ENCODE assay signal across 9 cellular contexts in genomic region chr1:155017946-155018316, GRCh38. TPM values are rescaled to one million over a fixed set of nuclear protein-coding genes. Genes with fewer than 3 reads are reported as not detected.
DNase-seq lines count a peak whose midpoint lies in the region; ATAC-seq and TF ChIP-seq lines count a peak whose summit lies in the region.
"Had no signal": no experiment of that assay in that cellular context is flagged by ENCODE, and none has a peak within 500 bp of the region (broad histone marks: within the 10 kb centered on the region; RNA-seq: fewer than 3 reads in every experiment).

No MANE protein-coding gene starts in this region.

- H3K36me3 ChIP-seq in mammary epithelial cell (ENCODE audit: insufficient read depth, low read length): no peaks in the 10 kb centered on the region

- no peaks in the 10 kb centered on the region for H3K27me3 Mint-ChIP-seq in CD4-positive, alpha-beta T cell
- no peaks in the 10 kb centered on the region for H3K27me3 Mint-ChIP-seq in natural killer cell (ENCODE audit: low read depth in 2 of 2)

- intact Hi-C loops in CD4-positive, alpha-beta T cell (cut with DNase I, micrococcal nuclease): loop anchor here (1.0 to 5.0 kb wide), 11 partner anchors 17 to 461 kb away; partner anchors contain the start of genes CKS1B (in 1 of the 2), FLAD1 (in 1 of the 2) and UBE2Q1 (in 1 of the 2)
- intact Hi-C loops in mammary epithelial cell (cut with micrococcal nuclease) (loop anchor here (1.0 to 5.0 kb wide), 6 partner anchors 16 to 536 kb away; partner anchors contain the start of genes PYGO2 and ZBTB7B), natural killer cell (cut with micrococcal nuclease) (loop anchor here (1.0 to 2.0 kb wide), 5 partner anchors 43 to 459 kb away; partner anchors contain the start of genes CKS1B and UBE2Q1), lower leg skin (cut with DNase I; ENCODE audit: low total_unique reads) (loop anchor here (10.0 kb wide), 1 partner anchor 53 kb away; the partner anchor contains the start of gene PYGO2)

- H3K9ac ChIP-seq in mammary epithelial cell (ENCODE audit: insufficient read depth, low read length): no peak overlapping the region

- H3K9me3 ChIP-seq in CD4-positive, alpha-beta T cell (ENCODE audit: control insufficient read depth, low read length): no peaks in the 10 kb centered on the region
- H3K9me3 ChIP-seq in mammary epithelial cell (replicated peaks; ENCODE audit: insufficient read depth, low read length): no peaks in the 10 kb centered on the region
- H3K9me3 ChIP-seq: right lobe of liver had no signal

- H3K4me3 Mint-ChIP-seq in CD4-positive, alpha-beta T cell: peak overlapping the region; percentile 67
- peak overlapping the region; percentile 52 for H3K4me3 Mint-ChIP-seq in natural killer cell

- TF ChIP-seq POLR2A in lower leg skin (IDR thresholded peaks at IDR 0.05): no peak

- H3K4me1 ChIP-seq in mammary epithelial cell (ENCODE audit: insufficient read depth, low read length): peaks cover 27% of the 10 kb centered on the region

- peaks cover 5% of the 10 kb centered on the region for H3K79me2 ChIP-seq in mammary epithelial cell (ENCODE audit: insufficient read depth, low read length)

- ATAC-seq in CD4-positive, alpha-beta T cell (ENCODE audit: poor library complexity): no peak
- ATAC-seq in HG03432 (IDR thresholded peaks at IDR 0.05; ENCODE audit: unreplicated experiment) (peak; percentile 8), natural killer cell (peak in 1 of 3 donors; percentile 1), HG03175 (IDR thresholded peaks at IDR 0.05; ENCODE audit: unreplicated experiment) (no peak)

- CTCF ChIA-PET in CD4-positive, alpha-beta T cell (lab: Charles Lee): interaction anchor here (0.5 to 9.7 kb wide), 39 partner anchors 11 to 1688 kb away, joined by 3 to 159 read pairs (median 6); partner anchors contain the start of genes ADAM15, CKS1B, FLAD1 and KRTCAP2
- CTCF ChIA-PET in mammary epithelial cell (lab: Charles Lee; ENCODE audit: low non-redundant PET): interaction anchor here (1.0 kb wide), 1 partner anchor 27 kb away, joined by 4 read pairs; no protein-coding TSS in a partner anchor

- BruUV-seq in mammary epithelial cell (replicated peaks; lab: Mats Ljungman, UMichigan): TSS peak; percentile 15

- no peak for DNase-seq in CD4-positive, alpha-beta T cell
- DNase-seq in mammary epithelial cell (no peak), natural killer cell (no peak), lower leg skin (ENCODE audit: low spot score in 2 of 2) (no peak), epidermal melanocyte (ENCODE audit: insufficient read length, low spot score) (no peak), NCI-H128 (lab: John Stamatoyannopoulos, UW; ENCODE audit: unreplicated experiment) (no peak)

- H4K20me1 ChIP-seq in mammary epithelial cell (ENCODE audit: insufficient read depth, low read length): no peaks in the 10 kb centered on the region

- TF ChIP-seq CTCF in CD4-positive, alpha-beta T cell (IDR thresholded peaks at IDR 0.05): no peak
- TF ChIP-seq CTCF in mammary epithelial cell (conservative IDR thresholded peaks at IDR 0.05 in 1 of 2, IDR thresholded peaks at IDR 0.05 in 1 of 2; ENCODE audit: extremely low read depth in 1 of 2, insufficient read depth in 1 of 2, low read depth in 1 of 2, low read length in 2 of 2): no peak
- no peak for TF ChIP-seq CTCF in natural killer cell (IDR thresholded peaks at IDR 0.05)
- TF ChIP-seq CTCF in lower leg skin (IDR thresholded peaks at IDR 0.05): no peak

- WGBS in mammary epithelial cell (ENCODE audit: low coverage, missing lambda C conversion rate): 50% methylated on average over 2 of the region's 6 CpGs
- 25 to 30% methylated on average over 6 of the region's 6 CpGs for WGBS in lower leg skin, 2 donors

- H3K27me3 ChIP-seq in CD4-positive, alpha-beta T cell (ENCODE audit: control insufficient read depth, insufficient read depth, low read length): no peaks in the 10 kb centered on the region
- H3K27me3 ChIP-seq in mammary epithelial cell (ENCODE audit: insufficient read depth, low read length): no peaks in the 10 kb centered on the region
- H3K27me3 ChIP-seq: right lobe of liver had no signal

- dilution Hi-C loops in mammary epithelial cell (cut with HindIII; ENCODE audit: low sequenced_read_pairs): no loop called here

- in situ Hi-C loops in mammary epithelial cell (cut with MboI; ENCODE audit: low sequenced_read_pairs in 2 of 2): loop anchor here in 1 of 2 donors (10.0 kb wide), 1 partner anchor 53 kb away; the partner anchor contains the start of gene PYGO2

- H2AFZ ChIP-seq in mammary epithelial cell (ENCODE audit: low read depth, low read length): peak overlapping the region; percentile 40

- no peak overlapping the region for H3K4me3 ChIP-seq in mammary epithelial cell (replicated peaks in 1 of 3; ENCODE audit: insufficient read depth in 1 of 3, low read depth in 2 of 3, low read length in 3 of 3)
- H3K4me3 ChIP-seq in lower leg skin (ENCODE audit: low read depth, poor library complexity, severe bottlenecking): no peak overlapping the region

- H3K27ac ChIP-seq in CD4-positive, alpha-beta T cell (ENCODE audit: low read depth, low read length): peak overlapping the region; percentile 77
- H3K27ac ChIP-seq in mammary epithelial cell (ENCODE audit: insufficient read depth, low read depth, low read length): peak overlapping the region; percentile 18

- peaks cover 73% of the 10 kb centered on the region for H3K4me1 Mint-ChIP-seq in CD4-positive, alpha-beta T cell (ENCODE audit: low read depth)
- peaks cover 15 to 40% of the 10 kb centered on the region in 2 donors for H3K4me1 Mint-ChIP-seq in natural killer cell

- POLR2A ChIA-PET in CD4-positive, alpha-beta T cell (lab: Charles Lee): interaction anchor here (0.6 to 10.7 kb wide), 12 partner anchors 11 to 458 kb away, joined by 3 to 189 read pairs (median 23); partner anchors contain the start of genes ADAM15, CKS1B, FLAD1 and LENEP

- peaks cover 30% of the 10 kb centered on the region for H3K36me3 Mint-ChIP-seq in CD4-positive, alpha-beta T cell (ENCODE audit: low read depth)
- no peaks in the 10 kb centered on the region for H3K36me3 Mint-ChIP-seq in natural killer cell

- no peaks in the 10 kb centered on the region for H3K9me3 Mint-ChIP-seq in CD4-positive, alpha-beta T cell
- H3K9me3 Mint-ChIP-seq in natural killer cell: no peaks in the 10 kb centered on the region

- peak overlapping the region; percentile 92 for H3K27ac Mint-ChIP-seq in CD4-positive, alpha-beta T cell
- peak overlapping the region; percentile 27 to 50 for H3K27ac Mint-ChIP-seq in natural killer cell

- H3K4me2 ChIP-seq in mammary epithelial cell (ENCODE audit: insufficient read depth, low read depth, low read length): peak overlapping the region; percentile 68

RNA-seq across cellular contexts. Expression of gene ZBTB7B, which starts 15.3 kb away (rescaled TPM):
- 10 to 100 TPM; 22.8 to 25.1 TPM for total RNA-seq in CD4-positive, alpha-beta T cell
- total RNA-seq in mammary epithelial cell (10 to 100 TPM; 33.0 to 51.9 TPM), natural killer cell (10 to 100 TPM; 61.2 to 75.4 (median 63.3) TPM), lower leg skin (100 to 1,000 TPM; 270 to 295 (median 286) TPM)
- polyA plus RNA-seq in mammary epithelial cell: 22.2 TPM
- polyA minus RNA-seq in mammary epithelial cell: 17.8 TPM

RNA-seq across cellular contexts. Expression of gene DCST2, which starts 15.7 kb away (rescaled TPM):
- total RNA-seq in CD4-positive, alpha-beta T cell: 1 to 10 TPM; 1.4 to 2.2 TPM
- under 1 TPM; 0.33 to 0.66 TPM for total RNA-seq in mammary epithelial cell
- polyA plus RNA-seq in mammary epithelial cell: 0.15 TPM
- not detected for polyA minus RNA-seq in mammary epithelial cell
- total RNA-seq in natural killer cell: under 1 TPM; 0.30 to 0.92 (median 0.32) TPM
- 10 to 100 TPM in 1 of 4 donors, 1 to 10 TPM in 3; 3.8 to 11.5 (median 6.3) TPM for total RNA-seq in lower leg skin

RNA-seq across cellular contexts. Expression of gene DCST1, which starts 15.7 kb away (rescaled TPM):
- under 1 TPM; 0.33 to 0.39 TPM for total RNA-seq in CD4-positive, alpha-beta T cell
- total RNA-seq in mammary epithelial cell: not detected
- not detected for polyA plus RNA-seq in mammary epithelial cell
- polyA minus RNA-seq in mammary epithelial cell: not detected
- under 1 TPM in 2 of 3 donors, not detected in 1; 0.35 to 0.60 TPM for total RNA-seq in natural killer cell
- 1 to 10 TPM in 2 of 4 donors, under 1 TPM in 2; 0.38 to 3.6 (median 0.87) TPM for total RNA-seq in lower leg skin
- total RNA-seq: right lobe of liver had no signal

RNA-seq across cellular contexts. Expression of gene LENEP, which starts 24.5 kb away (rescaled TPM):
- total RNA-seq in CD4-positive, alpha-beta T cell: not detected
- total RNA-seq in mammary epithelial cell (1 to 10 TPM in 1 of 2 donors, under 1 TPM in 1; 0.82 to 1.5 TPM), natural killer cell (not detected), lower leg skin (1 to 10 TPM in 1 of 4 donors, not detected in 3; 1.4 TPM)
- polyA plus RNA-seq in mammary epithelial cell: 0.16 TPM
- not detected for polyA minus RNA-seq in mammary epithelial cell
- total RNA-seq: right lobe of liver had no signal

RNA-seq across cellular contexts. Expression of gene ADAM15, which starts 33.2 kb away (rescaled TPM):
- 10 to 100 TPM; 17.2 to 20.1 TPM for total RNA-seq in CD4-positive, alpha-beta T cell
- total RNA-seq in mammary epithelial cell (100 to 1,000 TPM; 111 to 127 TPM), natural killer cell (10 to 100 TPM; 54.6 to 83.2 (median 64.7) TPM), lower leg skin (100 to 1,000 TPM; 232 to 289 (median 279) TPM)
- 129 TPM for polyA plus RNA-seq in mammary epithelial cell
- polyA minus RNA-seq in mammary epithelial cell: 284 TPM
